Comparison of ENCODE assay signal across 9 cellular contexts in genomic region chr9:21560281-21560745, GRCh38.
A peak's percentile ranks its signal among the peaks of the same experiment; 100 is the strongest.
DNase-seq lines count a peak whose midpoint lies in the region; FAIRE-seq and TF ChIP-seq lines count a peak whose summit lies in the region.
"Had no signal": no experiment of that assay in that cellular context is flagged by ENCODE, and none has a peak within 500 bp of the region (broad histone marks: within the 10 kb centered on the region; RNA-seq: fewer than 3 reads in every experiment).

No MANE protein-coding gene starts in this region.

- H3K36me3 Mint-ChIP-seq in activated CD4-positive, alpha-beta T cell treated with anti-CD3 and anti-CD28 coated beads, Interleukin-2, amount 10 ng/mL, durations not matched to agents 7 days and 5 days (ENCODE audit: low read depth): peaks cover 2% of the 10 kb centered on the region

- POLR2A ChIA-PET in activated CD4-positive, alpha-beta T cell treated with anti-CD3 and anti-CD28 coated beads, Interleukin-2, amount 10 ng/mL, durations not matched to agents 7 days and 5 days (lab: Charles Lee): no interaction called here

- H3K4me1 ChIP-seq in kidney (ENCODE audit: control insufficient read depth in 1 of 2, insufficient read depth in 1 of 2, low read depth in 1 of 2, low read length in 2 of 2) (peaks cover 0 to 5% of the 10 kb centered on the region in 2 donors), subcutaneous abdominal adipose tissue (ENCODE audit: control insufficient read depth in 5 of 5, insufficient read depth in 5 of 5, low read length in 5 of 5) (peaks cover 0 to 19% (median 17%) of the 10 kb centered on the region in 5 donors)

- H3K4me1 Mint-ChIP-seq in activated CD4-positive, alpha-beta T cell treated with anti-CD3 and anti-CD28 coated beads, Interleukin-2, amount 10 ng/mL, durations not matched to agents 7 days and 5 days: peaks cover 29% of the 10 kb centered on the region

- FAIRE-seq in kidney (lab: Jason Lieb, UNC): no peak

- DNase-seq in activated CD4-positive, alpha-beta T cell treated with anti-CD3 and anti-CD28 coated beads, Interleukin-2, amount 10 ng/mL, durations not matched to agents 7 days and 5 days: no peak
- DNase-seq in activated CD4-positive, alpha-beta T cell treated with anti-CD3 and anti-CD28 coated beads, Interleukin-2, amount 50 U/mL, for 48 hours: no peak
- DNase-seq in astrocyte of the spinal cord (ENCODE audit: low read depth, low spot score) (no peak), kidney (no peak), ureter (ENCODE audit: low spot score) (no peak), T1000 (lab: John Stamatoyannopoulos, UW) (no peak)
- DNase-seq in stimulated activated CD4-positive, alpha-beta T cell treated with anti-CD3 and anti-CD28 coated beads, Interleukin-1b, Interleukin-23, amount 100 ng/mL, for 48 hours: no peak
- DNase-seq: OCI-M1 had no signal

- H3K9me3 ChIP-seq in kidney (ENCODE audit: control insufficient read depth in 1 of 2, low read length in 2 of 2): no peaks in the 10 kb centered on the region
- H3K9me3 ChIP-seq in subcutaneous abdominal adipose tissue (ENCODE audit: control insufficient read depth in 5 of 5, low read length in 5 of 5): no peaks in the 10 kb centered on the region

- no peak overlapping the region for H3K9ac ChIP-seq in kidney (ENCODE audit: low read length in 2 of 2)
- H3K9ac ChIP-seq in subcutaneous abdominal adipose tissue (ENCODE audit: low read length in 5 of 5): peak overlapping the region in 1 of 5 donors; percentile 25

- in situ Hi-C loops in astrocyte of the spinal cord (cut with HindIII; ENCODE audit: low sequenced_read_pairs): no loop called here

- CTCF ChIA-PET in activated CD4-positive, alpha-beta T cell treated with anti-CD3 and anti-CD28 coated beads, Interleukin-2, amount 10 ng/mL, durations not matched to agents 7 days and 5 days (lab: Charles Lee): interaction anchor here (1.2 kb wide), 1 partner anchor 12 kb away, joined by 3 read pairs; no protein-coding TSS in a partner anchor

- H3K36me3 ChIP-seq in kidney (ENCODE audit: control insufficient read depth in 1 of 2, insufficient read depth in 2 of 2, low read length in 2 of 2) (no peaks in the 10 kb centered on the region), subcutaneous abdominal adipose tissue (ENCODE audit: control insufficient read depth in 5 of 5, insufficient read depth in 5 of 5, low read length in 5 of 5) (no peaks in the 10 kb centered on the region)

- H3K4me3 Mint-ChIP-seq in activated CD4-positive, alpha-beta T cell treated with anti-CD3 and anti-CD28 coated beads, Interleukin-2, amount 10 ng/mL, durations not matched to agents 7 days and 5 days: peak overlapping the region; percentile 80

- peaks cover 2% of the 10 kb centered on the region for H3K9me3 Mint-ChIP-seq in activated CD4-positive, alpha-beta T cell treated with anti-CD3 and anti-CD28 coated beads, Interleukin-2, amount 10 ng/mL, durations not matched to agents 7 days and 5 days

- TF ChIP-seq CTCF in astrocyte of the spinal cord (IDR thresholded peaks at IDR 0.05; ENCODE audit: low read depth, low read length): no peak
- no peak for TF ChIP-seq CTCF in kidney (IDR thresholded peaks at IDR 0.05; ENCODE audit: borderline replicate concordance, extremely low read depth, insufficient read depth)

- peak overlapping the region; percentile 80 for H3K4me3 ChIP-seq in astrocyte of the spinal cord (ENCODE audit: low read depth, low read length)
- peak overlapping the region; percentile 36 to 60 for H3K4me3 ChIP-seq in kidney (ENCODE audit: low read length in 2 of 2)
- H3K4me3 ChIP-seq in subcutaneous abdominal adipose tissue (ENCODE audit: low read depth in 1 of 5, low read length in 5 of 5): peak overlapping the region; percentile 43 to 73 (median 64)

- H3K27ac Mint-ChIP-seq in activated CD4-positive, alpha-beta T cell treated with anti-CD3 and anti-CD28 coated beads, Interleukin-2, amount 10 ng/mL, durations not matched to agents 7 days and 5 days: no peak overlapping the region

- intact Hi-C loops in kidney (cut with DNase I): no loop called here

- peaks cover 65% of the 10 kb centered on the region for H3K27me3 Mint-ChIP-seq in activated CD4-positive, alpha-beta T cell treated with anti-CD3 and anti-CD28 coated beads, Interleukin-2, amount 10 ng/mL, durations not matched to agents 7 days and 5 days

- H3K27ac ChIP-seq in kidney (ENCODE audit: low read depth in 2 of 2, low read length in 2 of 2): no peak overlapping the region
- no peak overlapping the region for H3K27ac ChIP-seq in subcutaneous abdominal adipose tissue (ENCODE audit: low read depth, low read length)

- peaks cover 19 to 26% (median 22%) of the 10 kb centered on the region in 5 donors for H3K27me3 ChIP-seq in subcutaneous abdominal adipose tissue (ENCODE audit: control insufficient read depth in 5 of 5, insufficient read depth in 4 of 5, low read length in 5 of 5)
